ENCODE assay signal across 1 cellular context in the genomic region with DNA sequence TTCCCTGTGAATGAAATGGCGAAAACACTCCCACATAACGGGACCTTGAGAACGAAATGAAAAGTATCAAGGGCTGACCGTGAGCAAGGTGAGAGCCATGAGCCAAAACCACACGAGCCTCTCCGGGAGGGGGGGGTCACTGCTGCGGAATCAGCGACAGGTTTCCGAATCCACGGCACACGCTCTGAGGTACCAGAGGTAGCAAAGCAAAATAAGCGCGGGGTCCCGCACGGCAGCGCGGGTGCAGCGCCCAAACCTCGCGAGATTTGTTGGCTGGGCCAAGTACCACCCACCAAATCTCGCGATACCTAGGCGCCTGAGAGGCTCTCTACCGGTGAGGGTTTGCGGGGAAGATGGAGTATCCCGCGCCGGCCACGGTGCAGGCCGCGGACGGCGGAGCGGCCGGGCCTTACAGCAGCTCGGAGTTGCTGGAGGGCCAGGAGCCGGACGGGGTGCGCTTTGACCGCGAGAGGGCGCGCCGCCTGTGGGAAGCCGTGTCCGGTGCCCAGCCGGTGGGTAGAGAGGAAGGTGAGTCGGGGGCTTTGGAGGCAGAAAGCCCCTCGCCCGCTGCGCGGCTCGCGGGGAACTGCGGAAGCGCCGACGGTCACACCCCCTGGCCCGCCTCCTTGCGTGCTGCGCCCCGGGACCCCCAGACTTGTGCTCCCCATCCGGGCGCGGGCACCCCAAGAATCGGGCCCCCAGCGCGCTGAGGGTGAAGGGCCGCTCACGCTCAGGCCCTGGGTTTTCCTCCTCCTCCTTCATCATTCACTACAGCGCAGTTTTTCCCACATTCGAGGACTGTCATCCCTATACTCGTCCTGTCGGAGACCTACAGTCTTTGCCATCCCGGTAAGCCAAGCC.
TF ChIP-seq lines count a peak whose summit lies in the region.

A gene with protein sequence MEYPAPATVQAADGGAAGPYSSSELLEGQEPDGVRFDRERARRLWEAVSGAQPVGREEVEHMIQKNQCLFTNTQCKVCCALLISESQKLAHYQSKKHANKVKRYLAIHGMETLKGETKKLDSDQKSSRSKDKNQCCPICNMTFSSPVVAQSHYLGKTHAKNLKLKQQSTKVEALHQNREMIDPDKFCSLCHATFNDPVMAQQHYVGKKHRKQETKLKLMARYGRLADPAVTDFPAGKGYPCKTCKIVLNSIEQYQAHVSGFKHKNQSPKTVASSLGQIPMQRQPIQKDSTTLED (plus strand): TSS at position 311 of the 861 bp plus-strand sequence. CDS start 43 bp downstream, at position 354.

TF ChIP-seq in HepG2, 621 proteins besides CTCF, POLR2A, EP300 and RAD21 (continued from another document and continues in another):
- no peak for TF ChIP-seq ZXDC (CRISPR knock-in tag; IDR thresholded peaks at IDR 0.05)
- no peak for TF ChIP-seq ZNF501 (CRISPR knock-in tag; IDR thresholded peaks at IDR 0.05)
- TF ChIP-seq ZNF777 (CRISPR knock-in tag; IDR thresholded peaks at IDR 0.05), result peak; percentile 73
- no peak for TF ChIP-seq ZEB1 (IDR thresholded peaks at IDR 0.05; ENCODE audit: insufficient replicate concordance, low read depth)
- TF ChIP-seq ZNF883 (CRISPR knock-in tag; IDR thresholded peaks at IDR 0.05; ENCODE audit: not compliant biosample characterization), result no peak
- peak; percentile 79 for TF ChIP-seq SRY (CRISPR knock-in tag; IDR thresholded peaks at IDR 0.05)
- no peak for TF ChIP-seq SMARCE1 (IDR thresholded peaks at IDR 0.05; ENCODE audit: borderline replicate concordance)
- peak; percentile 72 for TF ChIP-seq MAX (IDR thresholded peaks at IDR 0.05)
- 0 out of 2 replicates have a peak, but pooled peaks have one; percentile 73 for TF ChIP-seq MYNN (CRISPR knock-in tag; IDR thresholded peaks at IDR 0.05; ENCODE audit: low read depth)
- TF ChIP-seq ZNF629 (CRISPR knock-in tag; conservative IDR thresholded peaks at IDR 0.05), result no peak
- TF ChIP-seq BCL3 (CRISPR knock-in tag; IDR thresholded peaks at IDR 0.05), result no peak; the same call in 1 of the 2 replicates
- TF ChIP-seq DNMT3B (CRISPR knock-in tag; conservative IDR thresholded peaks at IDR 0.05), result 0 out of 2 replicates have a peak, but pooled peaks have one; percentile 18
- TF ChIP-seq, protein P1, sequence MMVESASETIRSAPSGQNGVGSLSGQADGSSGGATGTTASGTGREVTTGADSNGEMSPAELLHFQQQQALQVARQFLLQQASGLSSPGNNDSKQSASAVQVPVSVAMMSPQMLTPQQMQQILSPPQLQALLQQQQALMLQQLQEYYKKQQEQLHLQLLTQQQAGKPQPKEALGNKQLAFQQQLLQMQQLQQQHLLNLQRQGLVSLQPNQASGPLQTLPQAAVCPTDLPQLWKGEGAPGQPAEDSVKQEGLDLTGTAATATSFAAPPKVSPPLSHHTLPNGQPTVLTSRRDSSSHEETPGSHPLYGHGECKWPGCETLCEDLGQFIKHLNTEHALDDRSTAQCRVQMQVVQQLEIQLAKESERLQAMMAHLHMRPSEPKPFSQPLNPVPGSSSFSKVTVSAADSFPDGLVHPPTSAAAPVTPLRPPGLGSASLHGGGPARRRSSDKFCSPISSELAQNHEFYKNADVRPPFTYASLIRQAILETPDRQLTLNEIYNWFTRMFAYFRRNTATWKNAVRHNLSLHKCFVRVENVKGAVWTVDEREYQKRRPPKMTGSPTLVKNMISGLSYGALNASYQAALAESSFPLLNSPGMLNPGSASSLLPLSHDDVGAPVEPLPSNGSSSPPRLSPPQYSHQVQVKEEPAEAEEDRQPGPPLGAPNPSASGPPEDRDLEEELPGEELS (CRISPR knock-in tag; IDR thresholded peaks at IDR 0.05), result no peak
- TF ChIP-seq NR2C2 (CRISPR knock-in tag; IDR thresholded peaks at IDR 0.05; ENCODE audit: borderline replicate concordance), result 0 out of 2 replicates have a peak, but pooled peaks have one; percentile 9
- TF ChIP-seq ZNF776 (CRISPR knock-in tag; IDR thresholded peaks at IDR 0.05), result no peak
- peak; percentile 38; the same call in 1 of the 2 replicates for TF ChIP-seq ZSCAN21 (CRISPR knock-in tag; IDR thresholded peaks at IDR 0.05; ENCODE audit: borderline replicate concordance)
- no peak for TF ChIP-seq CBX2 (IDR thresholded peaks at IDR 0.05; ENCODE audit: low read depth, low read length)
- no peak for TF ChIP-seq CBX2 (CRISPR knock-in tag; IDR thresholded peaks at IDR 0.05; ENCODE audit: low read depth)
- peak; percentile 59 for TF ChIP-seq AGO2 (optimal IDR thresholded peaks at IDR 0.05; ENCODE audit: low read depth, low read length)
- peak; percentile 92 for TF ChIP-seq POLR2G (IDR thresholded peaks at IDR 0.05; ENCODE audit: low read depth, low read length)
- TF ChIP-seq RBM39 (IDR thresholded peaks at IDR 0.05; ENCODE audit: low read depth, low read length, poor library complexity, severe bottlenecking), result peak; percentile 43
- TF ChIP-seq SIX4 (CRISPR knock-in tag; IDR thresholded peaks at IDR 0.05), result no peak
- TF ChIP-seq THAP9 (CRISPR knock-in tag; IDR thresholded peaks at IDR 0.05; ENCODE audit: borderline replicate concordance), result no peak; the same call in 1 of the 2 replicates
- TF ChIP-seq HDAC1 (CRISPR knock-in tag; IDR thresholded peaks at IDR 0.05), result no peak; the same call in 1 of the 2 replicates
- 0 out of 2 replicates have a peak, but pooled peaks have one; percentile 62 for TF ChIP-seq CREB3 (CRISPR knock-in tag; IDR thresholded peaks at IDR 0.05)
- TF ChIP-seq ZNF766 (CRISPR knock-in tag; IDR thresholded peaks at IDR 0.05; ENCODE audit: borderline replicate concordance), result no peak
- TF ChIP-seq, protein P2, sequence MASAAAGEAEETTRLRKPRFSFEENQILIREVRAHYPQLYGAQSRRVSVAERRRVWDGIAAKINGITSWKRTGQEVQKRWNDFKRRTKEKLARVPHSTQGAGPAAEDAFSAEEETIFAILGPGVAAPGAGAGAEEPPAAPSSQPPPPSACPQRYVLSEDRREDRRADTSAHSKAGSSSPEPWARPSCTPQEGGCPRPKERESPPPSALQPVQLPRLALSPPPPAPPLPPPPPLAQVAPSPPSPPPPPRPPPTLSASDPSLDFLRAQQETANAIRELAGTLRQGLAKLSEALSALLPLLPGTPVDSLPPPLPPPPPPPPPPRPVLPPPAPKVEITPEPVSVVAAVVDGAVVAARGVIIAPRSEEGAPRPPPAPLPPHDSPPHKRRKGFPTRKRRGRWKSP (CRISPR knock-in tag; IDR thresholded peaks at IDR 0.05), result peak; percentile 81
- peak; percentile 69; the same call in 1 of the 2 replicates for TF ChIP-seq KDM5B (CRISPR knock-in tag; IDR thresholded peaks at IDR 0.05; ENCODE audit: borderline replicate concordance)
- no peak for TF ChIP-seq SCMH1 (CRISPR knock-in tag; IDR thresholded peaks at IDR 0.05; ENCODE audit: borderline replicate concordance)
- peak; percentile 57 for TF ChIP-seq ZNF563 (CRISPR knock-in tag; IDR thresholded peaks at IDR 0.05)
- TF ChIP-seq KAT2B (IDR thresholded peaks at IDR 0.05; ENCODE audit: borderline replicate concordance, low read depth, low read length), result no peak
- TF ChIP-seq, protein P3, sequence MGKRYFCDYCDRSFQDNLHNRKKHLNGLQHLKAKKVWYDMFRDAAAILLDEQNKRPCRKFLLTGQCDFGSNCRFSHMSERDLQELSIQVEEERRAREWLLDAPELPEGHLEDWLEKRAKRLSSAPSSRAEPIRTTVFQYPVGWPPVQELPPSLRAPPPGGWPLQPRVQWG (CRISPR knock-in tag; IDR thresholded peaks at IDR 0.05; ENCODE audit: borderline replicate concordance, low read depth), result no peak
- 0 out of 2 replicates have a peak, but pooled peaks have one; percentile 26 for TF ChIP-seq ETV6 (CRISPR knock-in tag; conservative IDR thresholded peaks at IDR 0.05)
- TF ChIP-seq RFXAP (CRISPR knock-in tag; IDR thresholded peaks at IDR 0.05; ENCODE audit: borderline replicate concordance), result peak; percentile 59; the same call in 1 of the 2 replicates
- peak; percentile 56; the same call in 1 of the 2 replicates for TF ChIP-seq KLF6 (CRISPR knock-in tag; IDR thresholded peaks at IDR 0.05)
- TF ChIP-seq ZBTB2 (CRISPR knock-in tag; IDR thresholded peaks at IDR 0.05; ENCODE audit: low read depth), result no peak
- TF ChIP-seq ZNF44 (CRISPR knock-in tag; IDR thresholded peaks at IDR 0.05), result no peak
- TF ChIP-seq MYC (CRISPR knock-in tag; IDR thresholded peaks at IDR 0.05; ENCODE audit: borderline replicate concordance), result peak; percentile 55
- TF ChIP-seq FOXA3 (CRISPR knock-in tag; IDR thresholded peaks at IDR 0.05), result peak; percentile 28; the same call in 1 of the 2 replicates
- TF ChIP-seq, protein P4, sequence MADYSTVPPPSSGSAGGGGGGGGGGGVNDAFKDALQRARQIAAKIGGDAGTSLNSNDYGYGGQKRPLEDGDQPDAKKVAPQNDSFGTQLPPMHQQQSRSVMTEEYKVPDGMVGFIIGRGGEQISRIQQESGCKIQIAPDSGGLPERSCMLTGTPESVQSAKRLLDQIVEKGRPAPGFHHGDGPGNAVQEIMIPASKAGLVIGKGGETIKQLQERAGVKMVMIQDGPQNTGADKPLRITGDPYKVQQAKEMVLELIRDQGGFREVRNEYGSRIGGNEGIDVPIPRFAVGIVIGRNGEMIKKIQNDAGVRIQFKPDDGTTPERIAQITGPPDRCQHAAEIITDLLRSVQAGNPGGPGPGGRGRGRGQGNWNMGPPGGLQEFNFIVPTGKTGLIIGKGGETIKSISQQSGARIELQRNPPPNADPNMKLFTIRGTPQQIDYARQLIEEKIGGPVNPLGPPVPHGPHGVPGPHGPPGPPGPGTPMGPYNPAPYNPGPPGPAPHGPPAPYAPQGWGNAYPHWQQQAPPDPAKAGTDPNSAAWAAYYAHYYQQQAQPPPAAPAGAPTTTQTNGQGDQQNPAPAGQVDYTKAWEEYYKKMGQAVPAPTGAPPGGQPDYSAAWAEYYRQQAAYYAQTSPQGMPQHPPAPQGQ (CRISPR knock-in tag; IDR thresholded peaks at IDR 0.05; ENCODE audit: borderline replicate concordance), result no peak
- no peak for TF ChIP-seq NR2F6 (IDR thresholded peaks at IDR 0.05)
- no peak for TF ChIP-seq NR2F6 (CRISPR knock-in tag; IDR thresholded peaks at IDR 0.05)
- TF ChIP-seq RBM22 (optimal IDR thresholded peaks at IDR 0.05; ENCODE audit: low read length), result no peak
